ENCODE assay signal across 10 cellular contexts in the genomic region with DNA sequence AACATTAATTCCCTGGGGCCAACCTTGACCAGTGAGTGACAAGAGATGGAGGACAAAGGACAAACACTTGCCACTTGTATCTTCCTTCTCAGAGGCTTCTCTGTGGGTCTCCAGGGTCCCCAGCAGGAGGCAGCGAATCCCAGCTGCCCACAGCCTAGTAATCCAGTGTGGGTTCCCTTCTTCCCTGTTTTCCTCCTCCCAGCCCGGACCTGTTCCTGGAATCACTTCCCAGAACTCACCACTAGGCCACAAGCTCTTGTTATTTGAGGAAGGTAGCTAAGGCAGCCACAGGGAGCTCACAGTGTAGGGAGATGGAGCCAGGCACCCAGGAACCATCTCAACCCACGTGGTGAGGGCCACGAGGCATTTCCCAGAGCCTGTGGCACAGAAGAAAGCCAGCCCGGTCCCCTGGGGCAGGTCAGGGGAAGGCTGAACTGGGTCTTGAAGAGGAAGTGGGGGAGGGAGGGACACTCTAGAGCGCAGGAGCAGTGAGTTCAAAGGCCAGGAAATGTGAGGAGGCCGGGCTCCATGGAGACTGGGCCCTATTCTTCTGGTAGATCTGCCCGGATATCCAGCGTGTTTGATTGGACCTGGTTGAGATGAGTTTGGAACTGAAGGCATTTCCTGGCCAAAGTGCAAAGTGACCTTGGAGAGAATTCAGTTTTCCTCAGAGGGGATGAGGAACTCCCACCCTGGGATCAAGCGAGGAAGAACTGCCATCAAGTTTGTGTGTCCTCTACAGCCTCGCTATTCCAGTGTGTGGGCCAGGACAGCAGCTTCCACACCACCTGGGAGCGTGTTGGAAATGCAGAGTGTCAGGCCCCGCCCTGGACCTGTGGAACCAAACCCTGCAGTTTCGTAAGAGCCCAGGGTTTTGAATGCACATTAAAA. TPM values are rescaled to one million over a fixed set of nuclear protein-coding genes. Genes with fewer than 3 reads are reported as not detected.
DNase-seq lines count a peak whose midpoint lies in the region; ATAC-seq and TF ChIP-seq lines count a peak whose summit lies in the region.
"Had no signal": no experiment of that assay in that cellular context is flagged by ENCODE, and none has a peak within 500 bp of the region (broad histone marks: within the 10 kb centered on the region; RNA-seq: fewer than 3 reads in every experiment).

No MANE protein-coding gene starts in this region.

- H3K27ac Mint-ChIP-seq in CD4-positive, alpha-beta T cell: no peak overlapping the region
- H3K27ac Mint-ChIP-seq in activated T-helper 17 cell treated with anti-CD3 and anti-CD28 coated beads, Interleukin-2, amount 50 U/mL, for 72 hours: peak overlapping the region; percentile 76

- CTCF ChIA-PET in CD4-positive, alpha-beta T cell (lab: Charles Lee): interaction anchor here (0.6 kb wide), 1 partner anchor 96 kb away, joined by 3 read pairs; no protein-coding TSS in a partner anchor

- peak overlapping the region; percentile 67 for H3K4me3 Mint-ChIP-seq in CD4-positive, alpha-beta T cell
- peak overlapping the region; percentile 48 for H3K4me3 Mint-ChIP-seq in activated T-helper 17 cell treated with anti-CD3 and anti-CD28 coated beads, Interleukin-2, amount 50 U/mL, for 72 hours

- H3K4me3 ChIP-seq in HL-60 (replicated peaks; ENCODE audit: insufficient read depth, low read length): no peak overlapping the region
- H3K4me3 ChIP-seq: SJSA1 had no signal

- no peaks in the 10 kb centered on the region for H3K36me3 Mint-ChIP-seq in CD4-positive, alpha-beta T cell (ENCODE audit: low read depth)
- no peaks in the 10 kb centered on the region for H3K36me3 Mint-ChIP-seq in activated T-helper 17 cell treated with anti-CD3 and anti-CD28 coated beads, Interleukin-2, amount 50 U/mL, for 72 hours (ENCODE audit: low read depth)

- no peaks in the 10 kb centered on the region for H3K9me3 Mint-ChIP-seq in CD4-positive, alpha-beta T cell
- peaks cover under 1% of the 10 kb centered on the region for H3K9me3 Mint-ChIP-seq in activated T-helper 17 cell treated with anti-CD3 and anti-CD28 coated beads, Interleukin-2, amount 50 U/mL, for 72 hours

- TF ChIP-seq CTCF in CD4-positive, alpha-beta T cell (IDR thresholded peaks at IDR 0.05): no peak
- TF ChIP-seq CTCF in HL-60 (IDR thresholded peaks at IDR 0.05; ENCODE audit: insufficient read depth, low read length): no peak

- H3K9me3 ChIP-seq in CD4-positive, alpha-beta T cell (ENCODE audit: control insufficient read depth, low read length): no peaks in the 10 kb centered on the region

- no peaks in the 10 kb centered on the region for H3K27me3 ChIP-seq in CD4-positive, alpha-beta T cell (ENCODE audit: control insufficient read depth, insufficient read depth, low read length)
- no peaks in the 10 kb centered on the region for H3K27me3 ChIP-seq in HL-60 (ENCODE audit: insufficient read depth, poor library complexity, severe bottlenecking)
- H3K27me3 ChIP-seq: SJSA1 had no signal

- H3K4me1 Mint-ChIP-seq in CD4-positive, alpha-beta T cell (ENCODE audit: low read depth): peaks cover 22% of the 10 kb centered on the region
- H3K4me1 Mint-ChIP-seq in activated T-helper 17 cell treated with anti-CD3 and anti-CD28 coated beads, Interleukin-2, amount 50 U/mL, for 72 hours: peaks cover 5% of the 10 kb centered on the region

- peak in 1 of 10 experiments; percentile 15 for DNase-seq in CD4-positive, alpha-beta T cell
- DNase-seq in HL-60 (ENCODE audit: low read depth in 1 of 2, low spot score in 1 of 2): peak; percentile 55 to 73
- DNase-seq in left colon: no peak
- no peak for DNase-seq in NCI-H2171 (lab: John Stamatoyannopoulos, UW)
- DNase-seq in NCI-H2196 (lab: John Stamatoyannopoulos, UW; ENCODE audit: unreplicated experiment): no peak

- POLR2A ChIA-PET in CD4-positive, alpha-beta T cell (lab: Charles Lee): interaction anchor here (0.6 kb wide), 1 partner anchor 13 kb away, joined by 3 read pairs; no protein-coding TSS in a partner anchor

- ATAC-seq in CD4-positive, alpha-beta T cell (ENCODE audit: poor library complexity): peak; percentile 80
- peak; percentile 56 for ATAC-seq in activated T-helper 17 cell treated with anti-CD3 and anti-CD28 coated beads, Interleukin-2, amount 50 U/mL, for 72 hours (replicated peaks)
- peak; percentile 57 for ATAC-seq in left colon
- no peak for ATAC-seq in GM18870 (IDR thresholded peaks at IDR 0.05; ENCODE audit: unreplicated experiment)
- no peak for ATAC-seq in HG03460 (IDR thresholded peaks at IDR 0.05; ENCODE audit: unreplicated experiment)

- H3K27me3 Mint-ChIP-seq in CD4-positive, alpha-beta T cell: no peaks in the 10 kb centered on the region
- peaks cover 2% of the 10 kb centered on the region for H3K27me3 Mint-ChIP-seq in activated T-helper 17 cell treated with anti-CD3 and anti-CD28 coated beads, Interleukin-2, amount 50 U/mL, for 72 hours

- H3K27ac ChIP-seq in CD4-positive, alpha-beta T cell (ENCODE audit: low read depth, low read length): no peak overlapping the region
- H3K27ac ChIP-seq in HL-60 (replicated peaks): no peak overlapping the region
- H3K27ac ChIP-seq: epithelial cell of prostate, SJSA1 had no signal

- intact Hi-C loops in CD4-positive, alpha-beta T cell (cut with DNase I, micrococcal nuclease): no loop called here
- intact Hi-C loops in left colon (cut with DNase I, micrococcal nuclease): no loop called here

RNA-seq across cellular contexts. Expression of gene C2CD2, which starts 20.3 kb away (rescaled TPM):
- total RNA-seq in CD4-positive, alpha-beta T cell: 1 to 10 TPM; 8.2 to 8.8 TPM
- total RNA-seq in activated T-helper 17 cell treated with anti-CD3 and anti-CD28 coated beads, Interleukin-2, amount 50 U/mL, for 72 hours: 1 to 10 TPM; 4.6 to 8.2 TPM
- total RNA-seq in left colon: 10 to 100 TPM; 13.5 to 17.7 TPM

RNA-seq across cellular contexts. Expression of gene ZBTB21, which starts 36.1 kb away (rescaled TPM):
- total RNA-seq in CD4-positive, alpha-beta T cell: 100 to 1,000 TPM; 132 to 139 TPM
- 10 to 100 TPM; 18.5 to 37.2 TPM for total RNA-seq in activated T-helper 17 cell treated with anti-CD3 and anti-CD28 coated beads, Interleukin-2, amount 50 U/mL, for 72 hours
- 10 to 100 TPM; 15.1 to 15.2 TPM for total RNA-seq in left colon

Comparison
In these comparisons a context has a peak if more than half of its experiments do, and no peak if none do; other contexts are left out.
1. ATAC-seq: peak in CD4-positive, alpha-beta T cell (single experiment), activated T-helper 17 cell treated with anti-CD3 and anti-CD28 coated beads, Interleukin-2, amount 50 U/mL, for 72 hours (single experiment) and left colon (single experiment); none in GM18870 (single experiment) and HG03460 (single experiment).
2. DNase-seq: peak in HL-60 (2 of 2); none in left colon (0 of 2), NCI-H2171 (single experiment) and NCI-H2196 (single experiment).